Comparison of ENCODE assay signal across 9 cellular contexts in genomic region chr9:33750307-33750838, GRCh38. TPM values are rescaled to one million over a fixed set of nuclear protein-coding genes. Genes with fewer than 3 reads are reported as not detected.
A peak's percentile ranks its signal among the peaks of the same experiment; 100 is the strongest.
DNase-seq lines count a peak whose midpoint lies in the region; ATAC-seq and TF ChIP-seq lines count a peak whose summit lies in the region.
"Had no signal": no experiment of that assay in that cellular context is flagged by ENCODE, and none has a peak within 500 bp of the region (broad histone marks: within the 10 kb centered on the region; RNA-seq: fewer than 3 reads in every experiment).

No MANE protein-coding gene starts in this region.

- no peak for TF ChIP-seq POLR2A in thyroid gland (IDR thresholded peaks at IDR 0.05)

- peaks cover 86% of the 10 kb centered on the region for H3K27me3 Mint-ChIP-seq in activated T-cell treated with anti-CD3 and anti-CD28 coated beads, Interleukin-2, amount 50 U/mL, for 72 hours (ENCODE audit: low read depth)

- TF ChIP-seq CTCF in thyroid gland (IDR thresholded peaks at IDR 0.05): no peak

- no peak overlapping the region for H3K4me3 ChIP-seq in thyroid gland (replicated peaks in 1 of 3)

- H3K27ac Mint-ChIP-seq in activated T-cell treated with anti-CD3 and anti-CD28 coated beads, Interleukin-2, amount 50 U/mL, for 72 hours: no peak overlapping the region
- H3K27ac Mint-ChIP-seq: H9 had no signal

- WGBS in thyroid gland, 2 donors: 4 to 44% methylated on average over 5 to 32 of the region's 35 CpGs

- no peak for ATAC-seq in activated T-cell treated with anti-CD3 and anti-CD28 coated beads, Interleukin-2, amount 50 U/mL, for 72 hours (replicated peaks in 1 of 2)
- peak; percentile 80 for ATAC-seq in left ventricle myocardium superior

- peak overlapping the region; percentile 37 to 61 for H3K4me3 Mint-ChIP-seq in activated T-cell treated with anti-CD3 and anti-CD28 coated beads, Interleukin-2, amount 50 U/mL, for 72 hours

- peaks cover 39% of the 10 kb centered on the region for H3K4me1 Mint-ChIP-seq in activated T-cell treated with anti-CD3 and anti-CD28 coated beads, Interleukin-2, amount 50 U/mL, for 72 hours (ENCODE audit: low read depth)
- H3K4me1 Mint-ChIP-seq: H9 had no signal

- H3K9me3 ChIP-seq in thyroid gland: no peaks in the 10 kb centered on the region

- intact Hi-C loops in left ventricle myocardium superior (cut with micrococcal nuclease) (no loop called here), thyroid gland (cut with DNase I) (no loop called here)

- no peaks in the 10 kb centered on the region for H3K9me3 Mint-ChIP-seq in activated T-cell treated with anti-CD3 and anti-CD28 coated beads, Interleukin-2, amount 50 U/mL, for 72 hours
- H3K9me3 Mint-ChIP-seq: H9 had no signal

- peaks cover 0 to 1% of the 10 kb centered on the region in 2 donors for H3K36me3 Mint-ChIP-seq in activated T-cell treated with anti-CD3 and anti-CD28 coated beads, Interleukin-2, amount 50 U/mL, for 72 hours (ENCODE audit: insufficient read depth in 2 of 2)

- H3K36me3 ChIP-seq in thyroid gland: no peaks in the 10 kb centered on the region

- no peak overlapping the region for H3K27ac ChIP-seq in thyroid gland

- no peaks in the 10 kb centered on the region for H3K27me3 ChIP-seq in thyroid gland

- peaks cover 7 to 10% of the 10 kb centered on the region in 2 donors for H3K4me1 ChIP-seq in thyroid gland

- no peak for DNase-seq in activated T-cell treated with anti-CD3 and anti-CD28 coated beads, Interleukin-2, amount 50 U/mL, for 72 hours
- DNase-seq in activated T-cell treated with anti-CD3 and anti-CD28 coated beads, Interleukin-2, amount 50 U/mL, for 1 hour: no peak
- DNase-seq in amniotic epithelial cell (ENCODE audit: low read depth) (peak; percentile 12), left ventricle myocardium superior (peak; percentile 38), thyroid gland (peak; percentile 35 to 46), hippocampal formation (lab: John Stamatoyannopoulos, UW) (no peak), RPMI8226 (no peak), MV-4-11 (lab: John Stamatoyannopoulos, UW) (no peak)
- DNase-seq: H9 had no signal

RNA-seq across cellular contexts. Expression of gene PRSS3, which starts 45.0 kb away (rescaled TPM):
- not detected for total RNA-seq in activated T-cell treated with anti-CD3 and anti-CD28 coated beads, Interleukin-2, amount 50 U/mL, for 72 hours
- total RNA-seq in left ventricle myocardium superior (not detected), thyroid gland (not detected)
- total RNA-seq: H9 had no signal

Comparison
In these comparisons a context has a peak if more than half of its experiments do, and no peak if none do; other contexts are left out.
1. DNase-seq: peak in amniotic epithelial cell (single experiment), left ventricle myocardium superior (single experiment) and thyroid gland (2 of 2); none in activated T-cell treated with anti-CD3 and anti-CD28 coated beads, Interleukin-2, amount 50 U/mL, for 72 hours (0 of 2), activated T-cell treated with anti-CD3 and anti-CD28 coated beads, Interleukin-2, amount 50 U/mL, for 1 hour (single experiment), hippocampal formation (0 of 2), RPMI8226 (single experiment) and MV-4-11 (single experiment).